ENCODE assay signal across 17 cellular contexts in genomic region chr14:32669416-32669815, GRCh38.
A peak's percentile ranks its signal among the peaks of the same experiment; 100 is the strongest.
DNase-seq lines count a peak whose midpoint lies in the region; ATAC-seq and TF ChIP-seq lines count a peak whose summit lies in the region.
"Had no signal": no experiment of that assay in that cellular context is flagged by ENCODE, and none has a peak within 500 bp of the region (broad histone marks: within the 10 kb centered on the region; RNA-seq: fewer than 3 reads in every experiment).

No MANE protein-coding gene starts in this region.

- ATAC-seq in right cardiac atrium, result no peak
- ATAC-seq: A549, GM23338 had no signal

- TF ChIP-seq EP300 in Ishikawa (IDR thresholded peaks at IDR 0.05; ENCODE audit: borderline replicate concordance), result peak; percentile 86

- H3K9me3 ChIP-seq in right cardiac atrium (ENCODE audit: control insufficient read depth, low read length), result no peaks in the 10 kb centered on the region
- H3K9me3 ChIP-seq: A549, HAP-1 had no signal

- H3K4me1 ChIP-seq in right cardiac atrium (ENCODE audit: control insufficient read depth, insufficient read depth, low read length), result no peaks in the 10 kb centered on the region
- H3K4me1 ChIP-seq: A549, HAP-1 had no signal

- no peaks in the 10 kb centered on the region for H3K27me3 ChIP-seq in right cardiac atrium (ENCODE audit: control insufficient read depth, insufficient read depth)

- peak; percentile 6 for DNase-seq in COR-L47 (lab: John Stamatoyannopoulos, UW)
- DNase-seq in dermis blood vessel endothelial cell, result peak; percentile 20
- peak; percentile 26 for DNase-seq in kidney tubule cell (ENCODE audit: low spot score)
- no peak for DNase-seq in NOMO-1 treated with dmso at 0.1 percent for 144 hours (lab: John Stamatoyannopoulos, UW; ENCODE audit: unreplicated experiment)
- no peak for DNase-seq in dedifferentiated amniotic fluid mesenchymal stem cell (ENCODE audit: extremely low spot score)
- DNase-seq in right cardiac atrium, result no peak
- DNase-seq: DMS79, KBM-7, NCI-H1436 treated with DMSO at 0.1 percent for 48 hours, NCI-H1930, NCI-H524 treated with DMSO at 0.1 percent for 48 hours, NCI-H82, Right ventricle myocardium superior had no signal

- no peak overlapping the region for H3K27ac ChIP-seq in right cardiac atrium (ENCODE audit: low read length)
- H3K27ac ChIP-seq: A549 had no signal

- 79% methylated on average over 3 of the region's 3 CpGs for WGBS in right cardiac atrium

- no peak for TF ChIP-seq RAD21 in Ishikawa (IDR thresholded peaks at IDR 0.05; ENCODE audit: low read depth)

- no peak overlapping the region for H3K4me3 ChIP-seq in right cardiac atrium (ENCODE audit: low read length)
- H3K4me3 ChIP-seq: A549, GM23338, HAP-1 had no signal

- intact Hi-C loops in right cardiac atrium (cut with DNase I), result no loop called here

TF ChIP-seq in Ishikawa, 13 proteins besides CTCF, POLR2A, EP300 and RAD21:
- TF ChIP-seq CEBPB (IDR thresholded peaks at IDR 0.05), result no peak
- no peak for TF ChIP-seq ZBTB7A (IDR thresholded peaks at IDR 0.05; ENCODE audit: low read depth)
- TF ChIP-seq TEAD4 (IDR thresholded peaks at IDR 0.05), result peak; percentile 68
- TF ChIP-seq FOXM1 (IDR thresholded peaks at IDR 0.05; ENCODE audit: borderline replicate concordance, low read depth), result peak; percentile 79
- TF ChIP-seq YY1 (IDR thresholded peaks at IDR 0.05; ENCODE audit: low read depth), result no peak
- TF ChIP-seq EGR1 (IDR thresholded peaks at IDR 0.05), result no peak
- no peak for TF ChIP-seq TAF1 (IDR thresholded peaks at IDR 0.05; ENCODE audit: low read depth)
- TF ChIP-seq CREB1 (IDR thresholded peaks at IDR 0.05; ENCODE audit: low read depth), result no peak
- peak; percentile 90 for TF ChIP-seq NFIC (IDR thresholded peaks at IDR 0.05)
- TF ChIP-seq REST (IDR thresholded peaks at IDR 0.05; ENCODE audit: low read depth), result no peak
- no peak for TF ChIP-seq USF1 (IDR thresholded peaks at IDR 0.05)
- no peak for TF ChIP-seq MAX (IDR thresholded peaks at IDR 0.05)
- TF ChIP-seq TCF12 (IDR thresholded peaks at IDR 0.05; ENCODE audit: low read depth), result peak; percentile 70; the same call in 1 of the 2 replicates
TF ChIP-seq in Ishikawa: peak in this region for 4.

Comparison
In these comparisons a context has a peak if more than half of its experiments do, and no peak if none do; other contexts are left out.
1. DNase-seq: peak in COR-L47 (single experiment), dermis blood vessel endothelial cell (single experiment) and kidney tubule cell (single experiment); none in NOMO-1 treated with dmso at 0.1 percent for 144 hours (single experiment), dedifferentiated amniotic fluid mesenchymal stem cell (single experiment) and right cardiac atrium (0 of 3).